Comparison of ENCODE assay signal across 8 cellular contexts in genomic region chr17:7626956-7627249, GRCh38. TPM values are rescaled to one million over a fixed set of nuclear protein-coding genes. Genes with fewer than 3 reads are reported as not detected.
A peak's percentile ranks its signal among the peaks of the same experiment; 100 is the strongest.
DNase-seq lines count a peak whose midpoint lies in the region; ATAC-seq and TF ChIP-seq lines count a peak whose summit lies in the region.

No MANE protein-coding gene starts in this region.

- intact Hi-C loops in esophagus squamous epithelium (cut with DNase I): no loop called here

- H3K9ac ChIP-seq in DND-41 (ENCODE audit: low read depth, low read length) (peak overlapping the region; percentile 77), parathyroid adenoma (peak overlapping the region; percentile 54)

- H3K27ac ChIP-seq in DND-41 (ENCODE audit: low read length) (peak overlapping the region; percentile 72), SJSA1 (no peak overlapping the region), esophagus squamous epithelium (peak overlapping the region; percentile 91 to 96 (median 94)), parathyroid adenoma (peak overlapping the region; percentile 91)

- no peaks in the 10 kb centered on the region for H3K9me3 ChIP-seq in DND-41 (ENCODE audit: insufficient read depth, low read length, severe bottlenecking)
- no peaks in the 10 kb centered on the region for H3K9me3 ChIP-seq in SJSA1 (replicated peaks)
- H3K9me3 ChIP-seq in esophagus squamous epithelium: no peaks in the 10 kb centered on the region
- no peaks in the 10 kb centered on the region for H3K9me3 ChIP-seq in parathyroid adenoma (ENCODE audit: control insufficient read depth, low read length)

- H3K4me2 ChIP-seq in DND-41 (ENCODE audit: insufficient read depth, low read length) (peak overlapping the region; percentile 95), parathyroid adenoma (ENCODE audit: low read length) (peak overlapping the region; percentile 88)

- H3K36me3 ChIP-seq in DND-41 (ENCODE audit: insufficient read depth, low read length) (no peaks in the 10 kb centered on the region), SJSA1 (no peaks in the 10 kb centered on the region), esophagus squamous epithelium (peaks cover 0 to 15% (median 0%) of the 10 kb centered on the region in 3 donors), parathyroid adenoma (ENCODE audit: control insufficient read depth, insufficient read depth, low read length) (no peaks in the 10 kb centered on the region)

- H2AFZ ChIP-seq in DND-41 (ENCODE audit: low read depth, low read length) (peak overlapping the region; percentile 82), parathyroid adenoma (peak overlapping the region; percentile 83)

- H3K27me3 ChIP-seq in DND-41 (ENCODE audit: insufficient read depth, low read length, poor library complexity) (no peaks in the 10 kb centered on the region), SJSA1 (replicated peaks) (no peaks in the 10 kb centered on the region), esophagus squamous epithelium (no peaks in the 10 kb centered on the region), parathyroid adenoma (ENCODE audit: control insufficient read depth, insufficient read depth, low read length) (no peaks in the 10 kb centered on the region)

- H3K4me3 ChIP-seq in DND-41 (ENCODE audit: low read depth in 1 of 2, low read length in 2 of 2) (peak overlapping the region; percentile 82 to 89; a peak in 3 of 4 replicates), SJSA1 (peak overlapping the region; percentile 48), esophagus squamous epithelium (peak overlapping the region; percentile 77 to 94 (median 82)), parathyroid adenoma (ENCODE audit: low read depth, low read length) (peak overlapping the region; percentile 94)

- ATAC-seq in DND-41 (ENCODE audit: insufficient read depth, low read depth): no peak
- ATAC-seq in HG03139 (IDR thresholded peaks at IDR 0.05; ENCODE audit: unreplicated experiment): no peak
- ATAC-seq in GM18868 (IDR thresholded peaks at IDR 0.05; ENCODE audit: unreplicated experiment): no peak

- H4K20me1 ChIP-seq in DND-41 (ENCODE audit: insufficient read depth, low read length): peaks cover 9% of the 10 kb centered on the region

- WGBS in esophagus squamous epithelium, 2 donors: 9 to 17% methylated on average over 4 to 6 of the region's 6 CpGs

- TF ChIP-seq POLR2A in esophagus squamous epithelium (IDR thresholded peaks at IDR 0.05): no peak

- DNase-seq in DND-41 (no peak), SJSA1 (ENCODE audit: low read depth in 1 of 2, low spot score in 2 of 2) (no peak), esophagus squamous epithelium (lab: John Stamatoyannopoulos, UW) (no peak), putamen (ENCODE audit: low spot score) (no peak)
- DNase-seq in activated CD4-positive, alpha-beta T cell treated with anti-CD3 and anti-CD28 coated beads for 1 hour: no peak

- H3K79me2 ChIP-seq in DND-41 (ENCODE audit: insufficient read depth, low read length) (no peaks in the 10 kb centered on the region; the same call in 1 of the 2 replicates), parathyroid adenoma (no peaks in the 10 kb centered on the region)

- TF ChIP-seq CTCF in DND-41 (IDR thresholded peaks at IDR 0.05; ENCODE audit: borderline replicate concordance, extremely low read depth, low read length, poor library complexity, severe bottlenecking): no peak
- no peak for TF ChIP-seq CTCF in esophagus squamous epithelium (IDR thresholded peaks at IDR 0.05)
- no peak for TF ChIP-seq CTCF in parathyroid adenoma (IDR thresholded peaks at IDR 0.05)

- H3K4me1 ChIP-seq in DND-41 (ENCODE audit: insufficient read depth, low read length) (peaks cover 20% of the 10 kb centered on the region), SJSA1 (replicated peaks) (no peaks in the 10 kb centered on the region; the same call in 1 of the 2 replicates), esophagus squamous epithelium (peaks cover 8 to 19% (median 9%) of the 10 kb centered on the region in 3 donors), parathyroid adenoma (peaks cover 19% of the 10 kb centered on the region)

RNA-seq across cellular contexts. Expression of gene SAT2, which starts 0.7 kb away (rescaled TPM):
- total RNA-seq in SJSA1 (2014; rRNA removed; shearing (Covaris generic)): 28.1 and 40.1 TPM in 2 replicates
- 10 to 100 TPM; 20.5 to 55.9 (median 31.3) TPM for total RNA-seq in esophagus squamous epithelium

RNA-seq across cellular contexts. Expression of gene SHBG, which starts 3.0 kb away (rescaled TPM):
- not detected in 2 replicates for total RNA-seq in SJSA1 (2014; rRNA removed; shearing (Covaris generic))
- not detected for total RNA-seq in esophagus squamous epithelium

RNA-seq across cellular contexts. Expression of gene FXR2, which starts 12.2 kb away (rescaled TPM):
- total RNA-seq in SJSA1 (2014; rRNA removed; shearing (Covaris generic)): 39.6 and 49.5 TPM in 2 replicates
- 10 to 100 TPM; 17.2 to 24.0 (median 20.6) TPM for total RNA-seq in esophagus squamous epithelium

RNA-seq across cellular contexts. Expression of gene ATP1B2, which starts 23.8 kb away (rescaled TPM):
- total RNA-seq in SJSA1 (2014; rRNA removed; shearing (Covaris generic)): not detected in 2 replicates
- total RNA-seq in esophagus squamous epithelium: 1 to 10 TPM in 1 of 4 donors, under 1 TPM in 2, not detected in 1; 0.09 to 1.5 (median 0.21) TPM

RNA-seq across cellular contexts. Expression of gene SOX15, which starts 37.0 kb away (rescaled TPM):
- not detected in 2 replicates for total RNA-seq in SJSA1 (2014; rRNA removed; shearing (Covaris generic))
- total RNA-seq in esophagus squamous epithelium: 100 to 1,000 TPM in 2 of 4 donors, 10 to 100 TPM in 2; 89.1 to 127 (median 103) TPM
